Comparison of ENCODE assay signal across 1 cellular context in genomic region chr20:3889489-3890409, GRCh38.
TF ChIP-seq lines count a peak whose summit lies in the region.

No MANE protein-coding gene starts in this region.

TF ChIP-seq in K562, 482 proteins besides CTCF, POLR2A, EP300 and RAD21 (continued from another document):
- TF ChIP-seq MEF2A (IDR thresholded peaks at IDR 0.05; ENCODE audit: control insufficient read depth, low read depth, low read length): no peak
TF ChIP-seq in K562: peak in this region for 37.
